Comparison of ENCODE assay signal across 1 cellular context in the genomic region with DNA sequence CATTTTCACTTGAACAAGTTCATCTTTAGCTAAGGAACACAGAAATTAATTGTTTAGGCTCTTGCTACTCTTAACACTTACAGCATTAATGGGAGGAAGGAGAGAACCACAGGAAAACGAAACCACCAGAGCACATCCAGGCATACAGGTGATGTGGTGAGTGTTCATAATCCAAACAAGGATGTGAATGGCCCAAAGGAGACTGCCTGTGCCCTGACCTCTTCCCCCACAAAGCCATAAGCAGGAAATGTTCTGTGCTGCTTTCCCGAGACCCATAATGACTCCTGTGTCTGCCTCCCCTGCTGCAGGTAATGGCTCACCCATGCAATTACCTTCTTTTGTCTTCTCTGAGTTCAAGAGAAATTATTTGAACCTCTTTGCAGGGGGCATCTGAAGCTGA.
TF ChIP-seq lines count a peak whose summit lies in the region.

No MANE protein-coding gene starts in this region.

TF ChIP-seq in GM23338, 12 proteins besides CTCF, POLR2A, EP300 and RAD21 (continued from another document):
- TF ChIP-seq, protein P1, sequence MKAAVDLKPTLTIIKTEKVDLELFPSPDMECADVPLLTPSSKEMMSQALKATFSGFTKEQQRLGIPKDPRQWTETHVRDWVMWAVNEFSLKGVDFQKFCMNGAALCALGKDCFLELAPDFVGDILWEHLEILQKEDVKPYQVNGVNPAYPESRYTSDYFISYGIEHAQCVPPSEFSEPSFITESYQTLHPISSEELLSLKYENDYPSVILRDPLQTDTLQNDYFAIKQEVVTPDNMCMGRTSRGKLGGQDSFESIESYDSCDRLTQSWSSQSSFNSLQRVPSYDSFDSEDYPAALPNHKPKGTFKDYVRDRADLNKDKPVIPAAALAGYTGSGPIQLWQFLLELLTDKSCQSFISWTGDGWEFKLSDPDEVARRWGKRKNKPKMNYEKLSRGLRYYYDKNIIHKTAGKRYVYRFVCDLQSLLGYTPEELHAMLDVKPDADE (IDR thresholded peaks at IDR 0.05) = no peak
- TF ChIP-seq JUNB (IDR thresholded peaks at IDR 0.05; ENCODE audit: unreplicated experiment) = no peak
- TF ChIP-seq, protein P2, sequence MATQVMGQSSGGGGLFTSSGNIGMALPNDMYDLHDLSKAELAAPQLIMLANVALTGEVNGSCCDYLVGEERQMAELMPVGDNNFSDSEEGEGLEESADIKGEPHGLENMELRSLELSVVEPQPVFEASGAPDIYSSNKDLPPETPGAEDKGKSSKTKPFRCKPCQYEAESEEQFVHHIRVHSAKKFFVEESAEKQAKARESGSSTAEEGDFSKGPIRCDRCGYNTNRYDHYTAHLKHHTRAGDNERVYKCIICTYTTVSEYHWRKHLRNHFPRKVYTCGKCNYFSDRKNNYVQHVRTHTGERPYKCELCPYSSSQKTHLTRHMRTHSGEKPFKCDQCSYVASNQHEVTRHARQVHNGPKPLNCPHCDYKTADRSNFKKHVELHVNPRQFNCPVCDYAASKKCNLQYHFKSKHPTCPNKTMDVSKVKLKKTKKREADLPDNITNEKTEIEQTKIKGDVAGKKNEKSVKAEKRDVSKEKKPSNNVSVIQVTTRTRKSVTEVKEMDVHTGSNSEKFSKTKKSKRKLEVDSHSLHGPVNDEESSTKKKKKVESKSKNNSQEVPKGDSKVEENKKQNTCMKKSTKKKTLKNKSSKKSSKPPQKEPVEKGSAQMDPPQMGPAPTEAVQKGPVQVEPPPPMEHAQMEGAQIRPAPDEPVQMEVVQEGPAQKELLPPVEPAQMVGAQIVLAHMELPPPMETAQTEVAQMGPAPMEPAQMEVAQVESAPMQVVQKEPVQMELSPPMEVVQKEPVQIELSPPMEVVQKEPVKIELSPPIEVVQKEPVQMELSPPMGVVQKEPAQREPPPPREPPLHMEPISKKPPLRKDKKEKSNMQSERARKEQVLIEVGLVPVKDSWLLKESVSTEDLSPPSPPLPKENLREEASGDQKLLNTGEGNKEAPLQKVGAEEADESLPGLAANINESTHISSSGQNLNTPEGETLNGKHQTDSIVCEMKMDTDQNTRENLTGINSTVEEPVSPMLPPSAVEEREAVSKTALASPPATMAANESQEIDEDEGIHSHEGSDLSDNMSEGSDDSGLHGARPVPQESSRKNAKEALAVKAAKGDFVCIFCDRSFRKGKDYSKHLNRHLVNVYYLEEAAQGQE (IDR thresholded peaks at IDR 0.05; ENCODE audit: unreplicated experiment) = no peak
- TF ChIP-seq CREB1 (CRISPR knock-in tag; IDR thresholded peaks at IDR 0.05; ENCODE audit: low read depth) = no peak
